Comparison of ENCODE assay signal across 39 cellular contexts in the genomic region with DNA sequence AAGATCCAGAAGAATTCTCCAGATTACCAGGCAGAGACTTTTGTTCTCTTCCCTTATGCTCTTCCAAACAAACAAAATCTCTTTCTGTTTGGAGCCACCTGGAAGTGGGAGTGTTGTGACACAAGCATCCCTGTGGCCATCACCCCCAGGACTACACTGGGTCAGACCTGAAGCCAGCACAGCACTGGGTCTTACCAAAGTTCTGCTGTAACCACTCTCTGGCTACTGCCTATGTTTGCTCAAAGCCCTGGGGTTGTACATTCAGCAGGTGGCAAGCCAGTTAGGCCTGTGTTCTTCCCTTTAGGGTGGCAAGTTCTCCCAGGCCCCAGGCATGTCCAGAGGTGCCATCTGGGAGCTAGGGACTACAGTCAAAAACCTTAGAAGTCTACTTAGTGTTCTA.
"Had no signal": no experiment of that assay in that cellular context is flagged by ENCODE, and none has a peak within 500 bp of the region (broad histone marks: within the 10 kb centered on the region; RNA-seq: fewer than 3 reads in every experiment).

No MANE protein-coding gene starts in this region.

- H3K27ac ChIP-seq: adrenal gland, ascending aorta, body of pancreas, brain microvascular endothelial cell, breast epithelium, cardiac muscle cell had no signal

- H3K4me1 ChIP-seq: adrenal gland, ascending aorta, body of pancreas, breast epithelium had no signal

- H3K27me3 Mint-ChIP-seq: activated naive CD4-positive, alpha-beta T cell treated with anti-CD3 and anti-CD28 coated beads, Interleukin-2, amount 10 ng/mL, durations not matched to agents 7 days and 5 days; activated naive CD8-positive, alpha-beta T cell treated with anti-CD3 and anti-CD28 coated beads, Interleukin-2, amount 10 ng/mL, durations not matched to agents 7 days and 5 days had no signal

- H3K27ac Mint-ChIP-seq: activated naive CD4-positive, alpha-beta T cell treated with anti-CD3 and anti-CD28 coated beads for 36 hours; activated naive CD4-positive, alpha-beta T cell treated with anti-CD3 and anti-CD28 coated beads, Interleukin-2, amount 10 ng/mL, durations not matched to agents 7 days and 5 days; activated naive CD4-positive, alpha-beta T cell treated with anti-CD3 and anti-CD28 coated beads, Interleukin-2, amount 50 U/mL, for 24 hours; activated naive CD8-positive, alpha-beta T cell; activated naive CD8-positive, alpha-beta T cell treated with anti-CD3 and anti-CD28 coated beads for 36 hours; activated naive CD8-positive, alpha-beta T cell treated with anti-CD3 and anti-CD28 coated beads, Interleukin-2, amount 10 ng/mL, durations not matched to agents 7 days and 5 days; activated naive CD8-positive, alpha-beta T cell treated with anti-CD3 and anti-CD28 coated beads, Interleukin-2, amount 50 U/mL, for 24 hours; activated T-cell treated with anti-CD3 and anti-CD28 coated beads, Interleukin-2, amount 50 U/mL, for 24 hours; activated T-cell treated with anti-CD3 and anti-CD28 coated beads, Interleukin-2, amount 50 U/mL, for 72 hours; activated T-helper 1 cell treated with anti-CD3 and anti-CD28 coated beads, Interleukin-12 subunit alpha, Interleukin-12 subunit beta, Interleukin-2, Interleukin-4 antibody, amounts not matched to agents 30 ng/mL and 10 ng/mL and 1 ng/mL, durations not matched to agents 14 hours and 24 hours and 36 hours; activated T-helper 17 cell treated with anti-CD3 and anti-CD28 coated beads, Interleukin-2, amount 50 U/mL, for 72 hours; activated T-helper 2 cell treated with anti-CD3 and anti-CD28 coated beads, Interferon-gamma antibody, Interleukin-2, Interleukin-4, amounts not matched to agents 10 μg/mL and 5 μg/mL and 100 μg/mL, durations not matched to agents 14 hours and 24 hours and 36 hours; brain had no signal

- H3K4me3 Mint-ChIP-seq: activated naive CD4-positive, alpha-beta T cell treated with anti-CD3 and anti-CD28 coated beads for 36 hours; activated naive CD4-positive, alpha-beta T cell treated with anti-CD3 and anti-CD28 coated beads, Interleukin-2, amount 10 ng/mL, durations not matched to agents 7 days and 5 days; activated naive CD4-positive, alpha-beta T cell treated with anti-CD3 and anti-CD28 coated beads, Interleukin-2, amount 50 U/mL, for 24 hours; activated naive CD8-positive, alpha-beta T cell; activated naive CD8-positive, alpha-beta T cell treated with anti-CD3 and anti-CD28 coated beads for 36 hours; activated naive CD8-positive, alpha-beta T cell treated with anti-CD3 and anti-CD28 coated beads, Interleukin-2, amount 10 ng/mL, durations not matched to agents 7 days and 5 days; activated naive CD8-positive, alpha-beta T cell treated with anti-CD3 and anti-CD28 coated beads, Interleukin-2, amount 50 U/mL, for 24 hours; activated T-cell treated with anti-CD3 and anti-CD28 coated beads, Interleukin-2, amount 50 U/mL, for 24 hours; activated T-cell treated with anti-CD3 and anti-CD28 coated beads, Interleukin-2, amount 50 U/mL, for 4 hours; activated T-cell treated with anti-CD3 and anti-CD28 coated beads, Interleukin-2, amount 50 U/mL, for 72 hours; activated T-helper 1 cell treated with anti-CD3 and anti-CD28 coated beads, Interleukin-12 subunit alpha, Interleukin-12 subunit beta, Interleukin-2, Interleukin-4 antibody, amounts not matched to agents 30 ng/mL and 10 ng/mL and 1 ng/mL, durations not matched to agents 14 hours and 24 hours and 36 hours; activated T-helper 17 cell treated with anti-CD3 and anti-CD28 coated beads, Interleukin-2, amount 50 U/mL, for 72 hours; brain; central memory CD8-positive, alpha-beta T cell had no signal

- ATAC-seq: activated naive CD8-positive, alpha-beta T cell treated with anti-CD3 and anti-CD28 coated beads, Interleukin-2, amount 50 U/mL, for 24 hours; activated T-cell treated with anti-CD3 and anti-CD28 coated beads, Interleukin-2, amount 50 U/mL, for 4 hours; activated T-cell treated with anti-CD3 and anti-CD28 coated beads, Interleukin-2, amount 50 U/mL, for 72 hours; activated T-helper 17 cell treated with anti-CD3 and anti-CD28 coated beads, Interleukin-2, amount 50 U/mL, for 72 hours; body of pancreas had no signal

- H3K4me1 Mint-ChIP-seq: activated naive CD4-positive, alpha-beta T cell treated with anti-CD3 and anti-CD28 coated beads, Interleukin-2, amount 10 ng/mL, durations not matched to agents 7 days and 5 days; activated naive CD4-positive, alpha-beta T cell treated with anti-CD3 and anti-CD28 coated beads, Interleukin-2, amount 50 U/mL, for 24 hours; activated naive CD8-positive, alpha-beta T cell treated with anti-CD3 and anti-CD28 coated beads for 36 hours; activated naive CD8-positive, alpha-beta T cell treated with anti-CD3 and anti-CD28 coated beads, Interleukin-2, amount 10 ng/mL, durations not matched to agents 7 days and 5 days; activated naive CD8-positive, alpha-beta T cell treated with anti-CD3 and anti-CD28 coated beads, Interleukin-2, amount 50 U/mL, for 24 hours; activated T-helper 17 cell treated with anti-CD3 and anti-CD28 coated beads, Interleukin-2, amount 50 U/mL, for 72 hours; central memory CD8-positive, alpha-beta T cell had no signal

- H3K4me3 ChIP-seq: adrenal gland, ascending aorta, body of pancreas, breast epithelium, cardiac muscle cell had no signal

- DNase-seq: activated effector memory CD4-positive, alpha-beta T cell treated with anti-CD3 and anti-CD28 coated beads, Interleukin-2, amount 50 U/mL, for 16 hours; activated effector memory CD4-positive, alpha-beta T cell treated with Interleukin-2 at 50 U/mL for 16 hours; activated gamma-delta T cell; activated gamma-delta T cell treated with Interleukin-2 at 50 U/mL for 16 hours; activated naive CD4-positive, alpha-beta T cell; activated naive CD4-positive, alpha-beta T cell treated with anti-CD3 and anti-CD28 coated beads for 36 hours; activated naive CD4-positive, alpha-beta T cell treated with anti-CD3 and anti-CD28 coated beads, Interleukin-2, amount 10 ng/mL, durations not matched to agents 7 days and 5 days; activated naive CD4-positive, alpha-beta T cell treated with anti-CD3 and anti-CD28 coated beads, Interleukin-2, amount 50 U/mL, for 16 hours; activated naive CD4-positive, alpha-beta T cell treated with Interleukin-2 at 50 U/mL for 16 hours; activated naive CD8-positive, alpha-beta T cell treated with anti-CD3 and anti-CD28 coated beads for 36 hours; activated naive CD8-positive, alpha-beta T cell treated with anti-CD3 and anti-CD28 coated beads, Interleukin-2, amount 10 ng/mL, durations not matched to agents 7 days and 5 days; activated naive CD8-positive, alpha-beta T cell treated with anti-CD3 and anti-CD28 coated beads, Interleukin-2, amount 50 U/mL, for 24 hours; activated T-cell treated with anti-CD3 and anti-CD28 coated beads for 4 hours; activated T-cell treated with anti-CD3 and anti-CD28 coated beads, Interleukin-2, amount 50 U/mL, for 1 hour; activated T-cell treated with anti-CD3 and anti-CD28 coated beads, Interleukin-2, amount 50 U/mL, for 24 hours; activated T-cell treated with anti-CD3 and anti-CD28 coated beads, Interleukin-2, amount 50 U/mL, for 4 hours; activated T-cell treated with anti-CD3 and anti-CD28 coated beads, Interleukin-2, amount 50 U/mL, for 48 hours; activated T-cell treated with anti-CD3 and anti-CD28 coated beads, Interleukin-2, amount 50 U/mL, for 72 hours; adrenal gland; amniotic stem cell; amygdala; anterior cingulate cortex; aorta; body of pancreas; brain microvascular endothelial cell; caudate nucleus; central memory CD4-positive, alpha-beta T cell; cerebellar nuclear complex had no signal

- H3K9me3 ChIP-seq: adrenal gland, body of pancreas had no signal

- H3K27me3 ChIP-seq: body of pancreas, brain microvascular endothelial cell, cardiac muscle cell had no signal

- FAIRE-seq: astrocyte had no signal

- H3K9me3 Mint-ChIP-seq: activated naive CD4-positive, alpha-beta T cell treated with anti-CD3 and anti-CD28 coated beads for 36 hours; activated naive CD4-positive, alpha-beta T cell treated with anti-CD3 and anti-CD28 coated beads, Interleukin-2, amount 10 ng/mL, durations not matched to agents 7 days and 5 days; activated naive CD4-positive, alpha-beta T cell treated with anti-CD3 and anti-CD28 coated beads, Interleukin-2, amount 50 U/mL, for 24 hours; activated naive CD8-positive, alpha-beta T cell treated with anti-CD3 and anti-CD28 coated beads for 36 hours; activated naive CD8-positive, alpha-beta T cell treated with anti-CD3 and anti-CD28 coated beads, Interleukin-2, amount 50 U/mL, for 24 hours; activated T-cell treated with anti-CD3 and anti-CD28 coated beads, Interleukin-2, amount 50 U/mL, for 24 hours; activated T-cell treated with anti-CD3 and anti-CD28 coated beads, Interleukin-2, amount 50 U/mL, for 4 hours; activated T-helper 1 cell treated with anti-CD3 and anti-CD28 coated beads, Interleukin-12 subunit alpha, Interleukin-12 subunit beta, Interleukin-2, Interleukin-4 antibody, amounts not matched to agents 30 ng/mL and 10 ng/mL and 1 ng/mL, durations not matched to agents 14 hours and 24 hours and 36 hours; activated T-helper 17 cell treated with anti-CD3 and anti-CD28 coated beads, Interleukin-2, amount 50 U/mL, for 72 hours; central memory CD8-positive, alpha-beta T cell had no signal

- H3K36me3 Mint-ChIP-seq: activated naive CD4-positive, alpha-beta T cell treated with anti-CD3 and anti-CD28 coated beads, Interleukin-2, amount 10 ng/mL, durations not matched to agents 7 days and 5 days; activated naive CD4-positive, alpha-beta T cell treated with anti-CD3 and anti-CD28 coated beads, Interleukin-2, amount 50 U/mL, for 24 hours; activated naive CD8-positive, alpha-beta T cell treated with anti-CD3 and anti-CD28 coated beads, Interleukin-2, amount 10 ng/mL, durations not matched to agents 7 days and 5 days; brain had no signal

- H3K36me3 ChIP-seq: adrenal gland, ascending aorta, brain microvascular endothelial cell, breast epithelium, cardiac muscle cell had no signal
